Comparison of ENCODE assay signal across 10 cellular contexts in genomic region chr6:52993461-52993860, GRCh38. TPM values are rescaled to one million over a fixed set of nuclear protein-coding genes. Genes with fewer than 3 reads are reported as not detected.
DNase-seq lines count a peak whose midpoint lies in the region; ATAC-seq lines count a peak whose summit lies in the region.
"Had no signal": no experiment of that assay in that cellular context is flagged by ENCODE, and none has a peak within 500 bp of the region (broad histone marks: within the 10 kb centered on the region; RNA-seq: fewer than 3 reads in every experiment).

No MANE protein-coding gene starts in this region.

- H3K27ac ChIP-seq in angular gyrus (ENCODE audit: low read depth, low read length) = peak overlapping the region; percentile 99

- peaks cover 23 to 41% of the 10 kb centered on the region in 2 donors for H3K4me1 Mint-ChIP-seq in immature natural killer cell
- H3K4me1 Mint-ChIP-seq in stimulated activated effector memory CD8-positive, alpha-beta T cell treated with anti-CD3 and anti-CD28 coated beads, Interleukin-12 subunit alpha, Interleukin-12 subunit beta, amount 100 ng/mL, for 72 hours = peaks cover 46% of the 10 kb centered on the region

- H3K4me3 Mint-ChIP-seq in immature natural killer cell = peak overlapping the region in 4 of 5 donors; percentile 36 to 57 (median 44)
- H3K4me3 Mint-ChIP-seq in stimulated activated effector memory CD8-positive, alpha-beta T cell treated with anti-CD3 and anti-CD28 coated beads, Interleukin-12 subunit alpha, Interleukin-12 subunit beta, amount 100 ng/mL, for 72 hours = peak overlapping the region; percentile 83

- ATAC-seq in stimulated activated effector memory CD8-positive, alpha-beta T cell treated with anti-CD3 and anti-CD28 coated beads, Interleukin-12 subunit alpha, Interleukin-12 subunit beta, amount 100 ng/mL, for 72 hours = no peak

- H3K27ac Mint-ChIP-seq in immature natural killer cell = no peak overlapping the region
- H3K27ac Mint-ChIP-seq in stimulated activated effector memory CD8-positive, alpha-beta T cell treated with anti-CD3 and anti-CD28 coated beads, Interleukin-12 subunit alpha, Interleukin-12 subunit beta, amount 100 ng/mL, for 72 hours = no peak overlapping the region

- H3K27me3 Mint-ChIP-seq in immature natural killer cell (ENCODE audit: low read depth in 3 of 3) = peaks cover 16 to 30% (median 22%) of the 10 kb centered on the region in 3 donors

- H3K9me3 Mint-ChIP-seq in immature natural killer cell = peaks cover 0 to 6% (median 0%) of the 10 kb centered on the region in 6 donors
- no peaks in the 10 kb centered on the region for H3K9me3 Mint-ChIP-seq in stimulated activated effector memory CD8-positive, alpha-beta T cell treated with anti-CD3 and anti-CD28 coated beads, Interleukin-12 subunit alpha, Interleukin-12 subunit beta, amount 100 ng/mL, for 72 hours

- peak; percentile 24 for DNase-seq in NCI-H82 (lab: John Stamatoyannopoulos, UW)
- no peak for DNase-seq in NCI-H82 treated with DMSO at 0.1 percent for 48 hours (lab: John Stamatoyannopoulos, UW; ENCODE audit: unreplicated experiment)
- DNase-seq in immature natural killer cell = no peak
- no peak for DNase-seq in stimulated activated effector memory CD8-positive, alpha-beta T cell treated with anti-CD3 and anti-CD28 coated beads, Interleukin-12 subunit alpha, Interleukin-12 subunit beta, amount 100 ng/mL, for 72 hours (ENCODE audit: low spot score in 2 of 2)
- no peak for DNase-seq in epidermal melanocyte (ENCODE audit: insufficient read length, low spot score)
- DNase-seq in EL = no peak
- DNase-seq in stimulated activated CD4-positive, alpha-beta T cell treated with anti-CD3 and anti-CD28 coated beads, Interleukin-4, amount 100 ng/mL, for 1 hour = no peak
- DNase-seq: activated gamma-delta T cell treated with Interleukin-2 at 50 U/mL for 16 hours, NCI-H2029 had no signal

- H3K36me3 Mint-ChIP-seq in immature natural killer cell = peaks cover 6 to 12% (median 9%) of the 10 kb centered on the region in 3 donors
- H3K36me3 Mint-ChIP-seq in stimulated activated effector memory CD8-positive, alpha-beta T cell treated with anti-CD3 and anti-CD28 coated beads, Interleukin-12 subunit alpha, Interleukin-12 subunit beta, amount 100 ng/mL, for 72 hours = peaks cover 25% of the 10 kb centered on the region

RNA-seq across cellular contexts. Expression of gene GSTA4, which starts 1.6 kb away (rescaled TPM):
- 1 to 10 TPM in 2 of 3 donors, not detected in 1; 5.3 to 6.4 TPM for polyA plus RNA-seq in immature natural killer cell
